In genomic region chr2:78201064-78201575, GRCh38 we compare ENCODE assay signal across 21 cellular contexts.
"Had no signal": no experiment of that assay in that cellular context is flagged by ENCODE, and none has a peak within 500 bp of the region (broad histone marks: within the 10 kb centered on the region; RNA-seq: fewer than 3 reads in every experiment).

No MANE protein-coding gene starts in this region.

- H3K4me3 ChIP-seq: adrenal gland, MG63, Peyer's patch had no signal

- DNase-seq: activated CD4-positive, alpha-beta T cell treated with anti-CD3 and anti-CD28 coated beads for 36 hours; activated CD8-positive, alpha-beta memory T cell treated with anti-CD3 and anti-CD28 coated beads, Interleukin-2, amount 50 U/mL, for 4 hours; activated CD8-positive, alpha-beta T cell treated with anti-CD3 and anti-CD28 coated beads for 36 hours; activated naive CD4-positive, alpha-beta T cell treated with anti-CD3 and anti-CD28 coated beads, Interleukin-2, amount 50 U/mL, for 16 hours; activated naive CD8-positive, alpha-beta T cell treated with anti-CD3 and anti-CD28 coated beads, Interleukin-2, amount 10 ng/mL, durations not matched to agents 7 days and 5 days; adrenal gland; MG63; MV-4-11; NCI-H1092 treated with DMSO at 0.1 percent for 48 hours; NCI-H1417 treated with DMSO at 0.1 percent for 48 hours; NCI-H1694; NCI-H2029; NCI-H2107; NCI-H510A treated with DMSO at 0.1 percent for 48 hours; NCI-H69; NK-92 treated with Interleukin-12 subunit alpha and Interleukin-12 subunit beta, amount 100 ng/mL, for 24 hours; Peyer's patch; SHP77 treated with DMSO at 0.1 percent for 48 hours; T-helper 1 cell; WERI-Rb-1 had no signal

- H3K27ac ChIP-seq: adrenal gland, KMS-11, Peyer's patch, WERI-Rb-1 had no signal

- H3K36me3 ChIP-seq: adrenal gland, MG63, Peyer's patch, WERI-Rb-1 had no signal

- H3K4me1 ChIP-seq: adrenal gland, Peyer's patch had no signal

- H3K27me3 ChIP-seq: adrenal gland, MG63, Peyer's patch had no signal

- H3K9me3 ChIP-seq: adrenal gland, MG63, Peyer's patch had no signal
